Comparison of ENCODE assay signal across 14 cellular contexts in genomic region chr1:2271841-2272655, GRCh38. TPM values are rescaled to one million over a fixed set of nuclear protein-coding genes. Genes with fewer than 3 reads are reported as not detected.
DNase-seq lines count a peak whose midpoint lies in the region; ATAC-seq and TF ChIP-seq lines count a peak whose summit lies in the region.
"Had no signal": no experiment of that assay in that cellular context is flagged by ENCODE, and none has a peak within 500 bp of the region (broad histone marks: within the 10 kb centered on the region; RNA-seq: fewer than 3 reads in every experiment).

No MANE protein-coding gene starts in this region.

- intact Hi-C loops in A673 (cut with micrococcal nuclease; ENCODE audit: unreplicated experiment): no loop called here
- intact Hi-C loops in left ventricle myocardium inferior (cut with micrococcal nuclease): no loop called here
- intact Hi-C loops in spleen (cut with DNase I; ENCODE audit: low total_unique reads): no loop called here

- DNase-seq in A673 (ENCODE audit: low spot score) (no peak), SW480 (ENCODE audit: low spot score) (peak; percentile 17), left ventricle myocardium inferior (no peak), neuronal stem cell (ENCODE audit: low spot score) (peak; percentile 87), dermis blood vessel endothelial cell (no peak), spleen (no peak)
- no peak for DNase-seq in activated T-cell treated with anti-CD3 and anti-CD28 coated beads, Interleukin-2, amount 50 U/mL, for 72 hours
- DNase-seq: DND-41; NCI-H2029 treated with DMSO at 0.1 percent for 48 hours; stimulated activated CD4-positive, alpha-beta T cell treated with anti-CD3 and anti-CD28 coated beads, Interleukin-12 subunit alpha, Interleukin-12 subunit beta, amount 100 ng/mL, for 4 hours had no signal

- H2AFZ ChIP-seq in neuronal stem cell (ENCODE audit: low read length): no peak overlapping the region

- peaks cover 8% of the 10 kb centered on the region for H3K4me1 ChIP-seq in A673 (ENCODE audit: insufficient read depth, low read length, poor library complexity, severe bottlenecking)
- peaks cover 99% of the 10 kb centered on the region for H3K4me1 ChIP-seq in left ventricle myocardium inferior
- H3K4me1 ChIP-seq in neuronal stem cell (ENCODE audit: control insufficient read depth in 2 of 2, insufficient read depth in 1 of 2, low read depth in 1 of 2, low read length in 2 of 2): peaks cover 56 to 60% of the 10 kb centered on the region in 2 donors
- H3K4me1 ChIP-seq in spleen: peaks cover 61 to 100% (median 97%) of the 10 kb centered on the region in 6 donors

- H3K4me1 Mint-ChIP-seq in activated T-cell treated with anti-CD3 and anti-CD28 coated beads, Interleukin-2, amount 50 U/mL, for 72 hours (ENCODE audit: low read depth): peaks cover 30% of the 10 kb centered on the region

- no peak for TF ChIP-seq POLR2A in spleen (IDR thresholded peaks at IDR 0.05)

- H3K23ac ChIP-seq in neuronal stem cell (ENCODE audit: low read depth, low read length, poor library complexity): peak overlapping the region; percentile 49

- peak overlapping the region; percentile 60 for H3K4ac ChIP-seq in neuronal stem cell (ENCODE audit: low read length)

- CTCF ChIA-PET in A673 (lab: Charles Lee): no interaction called here

- H2BK12ac ChIP-seq in neuronal stem cell (ENCODE audit: low read length): peak overlapping the region; percentile 75

- no peaks in the 10 kb centered on the region for H3K27me3 ChIP-seq in A673 (replicated peaks; ENCODE audit: insufficient read depth, low read depth, low read length, poor library complexity)
- no peaks in the 10 kb centered on the region for H3K27me3 ChIP-seq in left ventricle myocardium inferior (ENCODE audit: low read depth)
- no peaks in the 10 kb centered on the region for H3K27me3 ChIP-seq in neuronal stem cell (ENCODE audit: control insufficient read depth in 3 of 3, insufficient read depth in 3 of 3, low read depth in 1 of 3, low read length in 3 of 3)
- no peaks in the 10 kb centered on the region for H3K27me3 ChIP-seq in spleen (replicated peaks in 1 of 7)
- H3K27me3 ChIP-seq: SJSA1 had no signal

- no peaks in the 10 kb centered on the region for H3K9me3 ChIP-seq in A673 (ENCODE audit: low read depth, low read length, poor library complexity, severe bottlenecking)
- H3K9me3 ChIP-seq in left ventricle myocardium inferior (replicated peaks): no peaks in the 10 kb centered on the region
- peaks cover 0 to 3% of the 10 kb centered on the region in 2 donors for H3K9me3 ChIP-seq in neuronal stem cell (replicated peaks in 1 of 2; ENCODE audit: control insufficient read depth in 2 of 2, insufficient read depth in 1 of 2, low read depth in 1 of 2, low read length in 2 of 2)
- no peaks in the 10 kb centered on the region for H3K9me3 ChIP-seq in spleen
- H3K9me3 ChIP-seq: SJSA1 had no signal

- H2BK5ac ChIP-seq in neuronal stem cell (ENCODE audit: low read length): peak overlapping the region; percentile 88

- no CpG with 5 or more reads among the region's 23 CpGs for WGBS in neuronal stem cell (ENCODE audit: extremely low coverage in 2 of 2, insufficient read length in 2 of 2, insufficient replicate concordance in 1 of 2), 2 donors
- 62 to 82% (median 73%) methylated on average over 16 to 23 of the region's 23 CpGs for WGBS in spleen, 5 donors

- no peak overlapping the region for H4K8ac ChIP-seq in neuronal stem cell (ENCODE audit: low read depth, low read length)

- H3K9ac ChIP-seq in neuronal stem cell (ENCODE audit: low read depth, low read length, poor library complexity): peak overlapping the region; percentile 50
- H3K9ac ChIP-seq: KMS-11 had no signal

- H4K91ac ChIP-seq in neuronal stem cell (ENCODE audit: low read depth, low read length, poor library complexity): no peak overlapping the region

- POLR2A ChIA-PET in A673 (lab: Charles Lee; ENCODE audit: low non-redundant PET): no interaction called here

- H3K27ac Mint-ChIP-seq in activated T-cell treated with anti-CD3 and anti-CD28 coated beads, Interleukin-2, amount 50 U/mL, for 72 hours: no peak overlapping the region

- H2AK5ac ChIP-seq in neuronal stem cell (ENCODE audit: low read depth, low read length): peak overlapping the region; percentile 87

- H2BK120ac ChIP-seq in neuronal stem cell (ENCODE audit: low read depth, low read length): peak overlapping the region; percentile 98

- no peaks in the 10 kb centered on the region for H3K27me3 Mint-ChIP-seq in activated T-cell treated with anti-CD3 and anti-CD28 coated beads, Interleukin-2, amount 50 U/mL, for 72 hours (ENCODE audit: low read depth)

- peak overlapping the region; percentile 95 for H3K18ac ChIP-seq in neuronal stem cell (ENCODE audit: low read length)

- H3K4me3 ChIP-seq in A673 (ENCODE audit: low read depth, low read length, poor library complexity, severe bottlenecking) (no peak overlapping the region), left ventricle myocardium inferior (no peak overlapping the region), neuronal stem cell (ENCODE audit: low read length in 2 of 2) (no peak overlapping the region), spleen (no peak overlapping the region)
- H3K4me3 ChIP-seq: SJSA1 had no signal

- no peaks in the 10 kb centered on the region for H3K9me3 Mint-ChIP-seq in activated T-cell treated with anti-CD3 and anti-CD28 coated beads, Interleukin-2, amount 50 U/mL, for 72 hours

- H3K14ac ChIP-seq in neuronal stem cell (ENCODE audit: low read length): peak overlapping the region; percentile 87

- H3K36me3 Mint-ChIP-seq in activated T-cell treated with anti-CD3 and anti-CD28 coated beads, Interleukin-2, amount 50 U/mL, for 72 hours (ENCODE audit: insufficient read depth in 2 of 2): no peaks in the 10 kb centered on the region

- no TSS peak for BruUV-seq in A673 (replicated peaks; lab: Mats Ljungman, UMichigan)

- H3K4me2 ChIP-seq in neuronal stem cell (ENCODE audit: insufficient read depth, low read length, poor library complexity, severe bottlenecking): peak overlapping the region; percentile 63
- H3K4me2 ChIP-seq: KMS-11 had no signal

- peaks cover 54% of the 10 kb centered on the region for H3K79me1 ChIP-seq in neuronal stem cell (ENCODE audit: low read depth, low read length)

- H3K36me3 ChIP-seq in A673 (ENCODE audit: insufficient read depth, low read length, poor library complexity, severe bottlenecking) (no peaks in the 10 kb centered on the region), left ventricle myocardium inferior (no peaks in the 10 kb centered on the region), neuronal stem cell (replicated peaks in 1 of 2; ENCODE audit: control insufficient read depth in 2 of 2, insufficient read depth in 2 of 2, low read length in 2 of 2) (peaks cover 2 to 3% of the 10 kb centered on the region in 2 donors), spleen (peaks cover 0 to 13% (median 0%) of the 10 kb centered on the region in 6 donors)
- H3K36me3 ChIP-seq: SJSA1 had no signal

- TF ChIP-seq CTCF in A673 (conservative IDR thresholded peaks at IDR 0.05; ENCODE audit: low read depth, low read length): no peak
- no peak for TF ChIP-seq CTCF in left ventricle myocardium inferior (IDR thresholded peaks at IDR 0.05; ENCODE audit: borderline replicate concordance)
- no peak for TF ChIP-seq CTCF in spleen (IDR thresholded peaks at IDR 0.05 in 8 of 11, conservative IDR thresholded peaks at IDR 0.05 in 3 of 11)

- peak overlapping the region; percentile 71 for H2BK15ac ChIP-seq in neuronal stem cell (ENCODE audit: low read length)

- peak overlapping the region; percentile 59 for H3K27ac ChIP-seq in A673 (ENCODE audit: low read depth, low read length, poor library complexity, severe bottlenecking)
- H3K27ac ChIP-seq in left ventricle myocardium inferior (replicated peaks): peak overlapping the region; percentile 78
- H3K27ac ChIP-seq in neuronal stem cell (replicated peaks; ENCODE audit: low read length): peak overlapping the region; percentile 99
- peak overlapping the region in 4 of 8 donors; percentile 18 to 66 (median 62) for H3K27ac ChIP-seq in spleen
- H3K27ac ChIP-seq: KMS-11, SJSA1 had no signal

- no peak overlapping the region for H3K4me3 Mint-ChIP-seq in activated T-cell treated with anti-CD3 and anti-CD28 coated beads, Interleukin-2, amount 50 U/mL, for 72 hours

- no peak for ATAC-seq in HG02759 (IDR thresholded peaks at IDR 0.05; ENCODE audit: unreplicated experiment)
- no peak for ATAC-seq in activated T-cell treated with anti-CD3 and anti-CD28 coated beads, Interleukin-2, amount 50 U/mL, for 72 hours (replicated peaks in 1 of 2)
- ATAC-seq: HCT116 had no signal

RNA-seq across cellular contexts. Expression of gene SKI, which starts 43.9 kb away (rescaled TPM):
- total RNA-seq in A673 (2021) (84.9 and 88.1 TPM in 2 replicates), left ventricle myocardium inferior (37.9 TPM), dermis blood vessel endothelial cell (26.7 and 44.4 TPM in 2 replicates), spleen (10 to 100 TPM; 47.4 to 100.0 (median 64.0) TPM)
- 37.5 TPM for polyA plus RNA-seq in neuronal stem cell (2013, experiment 1 of 2)
- 41.3 TPM for polyA plus RNA-seq in neuronal stem cell (2013, experiment 2 of 2)
- 10 to 100 TPM in 1 of 3 donors, 1 to 10 TPM in 2; 4.4 to 16.8 (median 6.5) TPM for polyA plus RNA-seq in spleen
- 10 to 100 TPM; 28.5 to 32.3 TPM for total RNA-seq in activated T-cell treated with anti-CD3 and anti-CD28 coated beads, Interleukin-2, amount 50 U/mL, for 72 hours

Comparison
In these comparisons a context has a peak if more than half of its experiments do, and no peak if none do; other contexts are left out.
1. DNase-seq: peak in SW480 (single experiment) and neuronal stem cell (single experiment); none in A673 (single experiment), left ventricle myocardium inferior (single experiment), dermis blood vessel endothelial cell (single experiment), spleen (single experiment) and activated T-cell treated with anti-CD3 and anti-CD28 coated beads, Interleukin-2, amount 50 U/mL, for 72 hours (0 of 2).